Comparison of ENCODE assay signal across 34 cellular contexts in genomic region chr6:142280927-142281326, GRCh38. TPM values are rescaled to one million over a fixed set of nuclear protein-coding genes. Genes with fewer than 3 reads are reported as not detected.
"Had no signal": no experiment of that assay in that cellular context is flagged by ENCODE, and none has a peak within 500 bp of the region (broad histone marks: within the 10 kb centered on the region; RNA-seq: fewer than 3 reads in every experiment).

No MANE protein-coding gene starts in this region.

- H3K27ac ChIP-seq: adrenal gland, ascending aorta, body of pancreas, brain microvascular endothelial cell, breast epithelium, cardiac muscle cell had no signal

- H3K36me3 ChIP-seq: adrenal gland, ascending aorta, brain microvascular endothelial cell, breast epithelium, cardiac muscle cell had no signal

- H3K4me1 ChIP-seq: adrenal gland, ascending aorta, breast epithelium had no signal

- H3K9me3 ChIP-seq: adrenal gland, ascending aorta, body of pancreas had no signal

- H3K27me3 ChIP-seq: adrenal gland, ascending aorta, body of pancreas, brain microvascular endothelial cell, breast epithelium, cardiac muscle cell had no signal

- H3K4me3 ChIP-seq: adrenal gland, ascending aorta, body of pancreas, breast epithelium, cardiac muscle cell had no signal

- FAIRE-seq: astrocyte, bronchial epithelial cell had no signal

- DNase-seq: activated effector memory CD4-positive, alpha-beta T cell treated with anti-CD3 and anti-CD28 coated beads, Interleukin-2, amount 50 U/mL, for 16 hours; activated effector memory CD4-positive, alpha-beta T cell treated with Interleukin-2 at 50 U/mL for 16 hours; activated gamma-delta T cell; activated gamma-delta T cell treated with Interleukin-2 at 50 U/mL for 16 hours; activated naive CD4-positive, alpha-beta T cell; activated naive CD4-positive, alpha-beta T cell treated with anti-CD3 and anti-CD28 coated beads for 36 hours; activated naive CD4-positive, alpha-beta T cell treated with anti-CD3 and anti-CD28 coated beads, Interleukin-2, amount 10 ng/mL, durations not matched to agents 7 days and 5 days; activated naive CD4-positive, alpha-beta T cell treated with anti-CD3 and anti-CD28 coated beads, Interleukin-2, amount 50 U/mL, for 16 hours; activated naive CD4-positive, alpha-beta T cell treated with Interleukin-2 at 50 U/mL for 16 hours; activated naive CD8-positive, alpha-beta T cell treated with anti-CD3 and anti-CD28 coated beads for 36 hours; activated naive CD8-positive, alpha-beta T cell treated with anti-CD3 and anti-CD28 coated beads, Interleukin-2, amount 10 ng/mL, durations not matched to agents 7 days and 5 days; activated naive CD8-positive, alpha-beta T cell treated with anti-CD3 and anti-CD28 coated beads, Interleukin-2, amount 50 U/mL, for 24 hours; activated T-cell treated with anti-CD3 and anti-CD28 coated beads, Interleukin-2, amount 50 U/mL, for 24 hours; activated T-cell treated with anti-CD3 and anti-CD28 coated beads, Interleukin-2, amount 50 U/mL, for 4 hours; activated T-cell treated with anti-CD3 and anti-CD28 coated beads, Interleukin-2, amount 50 U/mL, for 48 hours; activated T-cell treated with anti-CD3 and anti-CD28 coated beads, Interleukin-2, amount 50 U/mL, for 72 hours; adrenal gland; amniotic stem cell; amygdala; anterior cingulate cortex; aorta; body of pancreas; brain microvascular endothelial cell; caudate nucleus; central memory CD4-positive, alpha-beta T cell; cerebellar nuclear complex had no signal

- ATAC-seq: activated naive CD4-positive, alpha-beta T cell treated with anti-CD3 and anti-CD28 coated beads, Interleukin-2, amount 50 U/mL, for 72 hours; activated naive CD8-positive, alpha-beta T cell treated with anti-CD3 and anti-CD28 coated beads, Interleukin-2, amount 50 U/mL, for 24 hours; activated T-cell treated with anti-CD3 and anti-CD28 coated beads, Interleukin-2, amount 50 U/mL, for 4 hours; activated T-cell treated with anti-CD3 and anti-CD28 coated beads, Interleukin-2, amount 50 U/mL, for 72 hours; activated T-helper 17 cell treated with anti-CD3 and anti-CD28 coated beads, Interleukin-2, amount 50 U/mL, for 72 hours; body of pancreas had no signal

RNA-seq across cellular contexts. Expression of gene ADGRG6, which starts 20.9 kb away (rescaled TPM):
- total RNA-seq: activated T-helper 1 cell treated with anti-CD3 and anti-CD28 coated beads, Interleukin-12 subunit alpha, Interleukin-12 subunit beta, Interleukin-2, Interleukin-4 antibody, amounts not matched to agents 30 ng/mL and 10 ng/mL and 1 ng/mL, durations not matched to agents 14 hours and 24 hours and 36 hours had no signal
